In the genomic region with DNA sequence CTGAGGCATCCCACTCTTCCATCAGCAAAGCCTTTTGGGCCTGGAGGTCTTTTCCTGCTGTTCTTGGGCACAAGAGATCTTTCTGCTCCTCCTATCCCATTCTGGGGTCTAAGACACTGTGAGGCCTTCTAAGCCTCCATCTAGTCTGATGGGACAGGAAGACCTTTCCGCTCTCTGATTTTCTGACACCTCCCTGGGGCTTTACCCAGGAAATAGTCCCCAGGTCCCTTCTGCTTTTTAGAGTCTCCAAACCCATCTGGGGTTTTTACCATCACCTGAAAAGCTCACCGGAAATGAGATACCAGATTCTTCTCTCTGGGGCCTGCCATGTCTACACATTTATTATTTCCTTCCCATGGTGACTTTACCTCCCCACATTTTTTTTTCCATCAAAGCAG, we compare ENCODE assay signal across 13 cellular contexts. TPM values are rescaled to one million over a fixed set of nuclear protein-coding genes. Genes with fewer than 3 reads are reported as not detected.
A peak's percentile ranks its signal among the peaks of the same experiment; 100 is the strongest.
DNase-seq lines count a peak whose midpoint lies in the region; ATAC-seq and TF ChIP-seq lines count a peak whose summit lies in the region.
"Had no signal": no experiment of that assay in that cellular context is flagged by ENCODE, and none has a peak within 500 bp of the region (broad histone marks: within the 10 kb centered on the region; RNA-seq: fewer than 3 reads in every experiment).

No MANE protein-coding gene starts in this region.

- H3K27me3 Mint-ChIP-seq in naive thymus-derived CD8-positive, alpha-beta T cell: no peaks in the 10 kb centered on the region
- H3K27me3 Mint-ChIP-seq: activated CD4-positive, alpha-beta T cell treated with anti-CD3 and anti-CD28 coated beads, Interleukin-2, amount 10 ng/mL, durations not matched to agents 24 days and 14 days had no signal

- POLR2A ChIA-PET in naive thymus-derived CD8-positive, alpha-beta T cell (lab: Charles Lee): no interaction called here

- H3K4me3 ChIP-seq in HAP-1 (no peak overlapping the region), BE2C (ENCODE audit: low read depth, low read length) (no peak overlapping the region)
- H3K4me3 ChIP-seq: esophagus muscularis mucosa, upper lobe of left lung had no signal

- no peak for DNase-seq in activated CD4-positive, CD25-positive, alpha-beta regulatory T cell (lab: John Stamatoyannopoulos, UW)
- DNase-seq in naive thymus-derived CD8-positive, alpha-beta T cell: peak in 1 of 10 donors; percentile 3
- no peak for DNase-seq in HAP-1 (ENCODE audit: low spot score in 2 of 2)
- DNase-seq in BE2C: no peak
- DNase-seq in AG20443 (ENCODE audit: low spot score): no peak
- DNase-seq: activated CD4-positive, alpha-beta T cell treated with anti-CD3 and anti-CD28 coated beads, Interleukin-2, amount 10 ng/mL, durations not matched to agents 24 days and 14 days; islet precursor cell; NCI-H1694; upper lobe of left lung had no signal

- no peaks in the 10 kb centered on the region for H3K9me3 ChIP-seq in HAP-1
- H3K9me3 ChIP-seq in BE2C: no peaks in the 10 kb centered on the region
- H3K9me3 ChIP-seq: upper lobe of left lung had no signal

- no peaks in the 10 kb centered on the region for H3K4me1 ChIP-seq in HAP-1
- no peaks in the 10 kb centered on the region for H3K4me1 ChIP-seq in BE2C
- H3K4me1 ChIP-seq: esophagus muscularis mucosa, upper lobe of left lung had no signal

- H3K27ac Mint-ChIP-seq in naive thymus-derived CD8-positive, alpha-beta T cell: peak overlapping the region in 7 of 10 donors; percentile 10 to 87 (median 36)
- H3K27ac Mint-ChIP-seq: activated CD4-positive, alpha-beta T cell treated with anti-CD3 and anti-CD28 coated beads, Interleukin-2, amount 10 ng/mL, durations not matched to agents 24 days and 14 days had no signal

- no peaks in the 10 kb centered on the region for H3K27me3 ChIP-seq in HAP-1 (ENCODE audit: low read depth)
- H3K27me3 ChIP-seq in BE2C: no peaks in the 10 kb centered on the region; the same call in 1 of the 2 replicates
- H3K27me3 ChIP-seq: upper lobe of left lung had no signal

- peaks cover 3 to 30% (median 4%) of the 10 kb centered on the region in 4 donors for H3K4me1 Mint-ChIP-seq in naive thymus-derived CD8-positive, alpha-beta T cell
- H3K4me1 Mint-ChIP-seq: activated CD4-positive, alpha-beta T cell treated with anti-CD3 and anti-CD28 coated beads, Interleukin-2, amount 10 ng/mL, durations not matched to agents 24 days and 14 days had no signal

- peak overlapping the region in 2 of 10 donors; percentile 14 to 64 for H3K4me3 Mint-ChIP-seq in naive thymus-derived CD8-positive, alpha-beta T cell
- H3K4me3 Mint-ChIP-seq: activated CD4-positive, alpha-beta T cell treated with anti-CD3 and anti-CD28 coated beads, Interleukin-2, amount 10 ng/mL, durations not matched to agents 24 days and 14 days had no signal

- ATAC-seq in activated CD4-positive, CD25-positive, alpha-beta regulatory T cell treated with anti-CD3 and anti-CD28 coated beads, Interleukin-2, amount 50 U/mL, for 24 hours: peak; percentile 60 to 67
- ATAC-seq in GM21576 (IDR thresholded peaks at IDR 0.05; ENCODE audit: unreplicated experiment) (peak; percentile 74), HG03432 (IDR thresholded peaks at IDR 0.05; ENCODE audit: unreplicated experiment) (peak; percentile 84)
- peak; percentile 44 to 54 for ATAC-seq in naive thymus-derived CD8-positive, alpha-beta T cell

- H3K36me3 Mint-ChIP-seq in naive thymus-derived CD8-positive, alpha-beta T cell: no peaks in the 10 kb centered on the region

- TF ChIP-seq CTCF in BE2C (IDR thresholded peaks at IDR 0.05; ENCODE audit: low read depth, low read length): no peak

- in situ Hi-C loops in HAP-1 (cut with MboI; ENCODE audit: low sequenced_read_pairs): no loop called here

- peaks cover 0 to 9% (median 0%) of the 10 kb centered on the region in 9 donors for H3K9me3 Mint-ChIP-seq in naive thymus-derived CD8-positive, alpha-beta T cell
- H3K9me3 Mint-ChIP-seq: activated CD4-positive, alpha-beta T cell treated with anti-CD3 and anti-CD28 coated beads, Interleukin-2, amount 10 ng/mL, durations not matched to agents 24 days and 14 days had no signal

- H3K36me3 ChIP-seq in HAP-1 (replicated peaks) (no peaks in the 10 kb centered on the region), BE2C (no peaks in the 10 kb centered on the region)
- H3K36me3 ChIP-seq: esophagus muscularis mucosa, upper lobe of left lung had no signal

RNA-seq across cellular contexts. Expression of a gene that starts 21.1 kb away (rescaled TPM):
- total RNA-seq in naive thymus-derived CD8-positive, alpha-beta T cell: 1 to 10 TPM; 4.0 to 4.3 TPM
- not detected for polyA plus RNA-seq in naive thymus-derived CD8-positive, alpha-beta T cell
- polyA plus RNA-seq in BE2C (2012; ENCODE audit: insufficient read depth, insufficient read length, low read depth): not detected
- total RNA-seq: activated CD4-positive, alpha-beta T cell treated with anti-CD3 and anti-CD28 coated beads, Interleukin-2, amount 10 ng/mL, durations not matched to agents 24 days and 14 days; esophagus muscularis mucosa; upper lobe of left lung had no signal

RNA-seq across cellular contexts. Expression of a gene that starts 32.1 kb away (rescaled TPM):
- total RNA-seq in naive thymus-derived CD8-positive, alpha-beta T cell: 10 to 100 TPM; 61.6 to 64.6 TPM
- 100 to 1,000 TPM; 209 to 236 (median 230) TPM for polyA plus RNA-seq in naive thymus-derived CD8-positive, alpha-beta T cell
- polyA plus RNA-seq in BE2C (2012; ENCODE audit: insufficient read depth, insufficient read length, low read depth): 947 TPM
